In genomic region chr14:101928415-101928841, GRCh38 we compare ENCODE assay signal across 1 cellular context.
TF ChIP-seq lines count a peak whose summit lies in the region.

No MANE protein-coding gene starts in this region.

TF ChIP-seq in H1, 55 proteins besides CTCF, POLR2A, EP300 and RAD21:
- TF ChIP-seq BACH1 (IDR thresholded peaks at IDR 0.05; ENCODE audit: low read length): no peak
- TF ChIP-seq BRCA1 (IDR thresholded peaks at IDR 0.05; ENCODE audit: low read depth, low read length): no peak
- TF ChIP-seq MAFK (IDR thresholded peaks at IDR 0.05; ENCODE audit: low read depth, low read length): no peak
- no peak for TF ChIP-seq JUN (IDR thresholded peaks at IDR 0.05; ENCODE audit: low read depth, low read length)
- TF ChIP-seq ATF3 (IDR thresholded peaks at IDR 0.05; ENCODE audit: insufficient read depth, low read depth, low read length): no peak
- no peak for TF ChIP-seq HDAC2 (IDR thresholded peaks at IDR 0.05; ENCODE audit: borderline replicate concordance in 1 of 2, low read depth in 2 of 2, low read length in 2 of 2)
- TF ChIP-seq RBBP5 (IDR thresholded peaks at IDR 0.05; ENCODE audit: borderline replicate concordance, low read depth, low read length): no peak
- TF ChIP-seq CHD1 (IDR thresholded peaks at IDR 0.05; ENCODE audit: low read depth, low read length): no peak
- TF ChIP-seq YY1 (IDR thresholded peaks at IDR 0.05; ENCODE audit: low read depth, low read length): no peak
- TF ChIP-seq MAX (IDR thresholded peaks at IDR 0.05): no peak
- TF ChIP-seq NRF1 (IDR thresholded peaks at IDR 0.05; ENCODE audit: low read depth, low read length): no peak
- no peak for TF ChIP-seq PHF8 (conservative IDR thresholded peaks at IDR 0.05; ENCODE audit: low read depth, low read length)
- no peak for TF ChIP-seq TAF7 (optimal IDR thresholded peaks at IDR 0.05; ENCODE audit: borderline replicate concordance, low read depth, low read length)
- TF ChIP-seq RFX5 (IDR thresholded peaks at IDR 0.05; ENCODE audit: borderline replicate concordance, low read depth, low read length): no peak
- no peak for TF ChIP-seq HDAC6 (IDR thresholded peaks at IDR 0.05; ENCODE audit: low read depth, low read length)
- TF ChIP-seq SP4 (IDR thresholded peaks at IDR 0.05; ENCODE audit: low read length): no peak
